ENCODE assay signal across 32 cellular contexts in the genomic region with DNA sequence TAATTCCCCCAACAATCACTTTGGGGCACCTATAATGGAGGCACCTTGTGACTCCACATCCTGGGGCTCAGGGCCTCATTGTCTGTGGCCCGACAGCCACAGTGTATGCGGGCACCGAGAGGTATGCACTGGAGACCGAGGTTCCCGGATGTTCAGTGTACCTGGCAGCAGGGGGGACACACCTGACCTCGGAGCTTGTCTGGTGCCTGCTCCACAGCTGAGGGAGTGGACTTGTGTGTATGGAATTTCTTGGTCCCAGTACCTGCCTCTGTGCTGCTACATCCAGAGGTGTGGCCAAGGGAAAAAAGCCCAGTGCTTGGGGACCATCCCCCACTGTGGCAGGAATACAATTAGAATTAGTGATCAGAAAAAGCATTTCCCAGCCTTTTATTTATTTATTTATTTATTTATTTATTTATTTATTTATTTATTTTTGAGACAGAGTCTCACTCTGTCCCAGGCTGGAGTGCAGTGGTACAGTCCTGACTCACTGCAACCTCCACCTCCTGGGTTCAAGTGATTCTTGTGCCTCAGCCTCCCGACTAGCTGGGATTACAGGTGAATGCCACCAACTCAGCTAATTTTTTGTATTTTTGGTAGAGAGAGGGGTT. TPM values are rescaled to one million over a fixed set of nuclear protein-coding genes. Genes with fewer than 3 reads are reported as not detected.
"Had no signal": no experiment of that assay in that cellular context is flagged by ENCODE, and none has a peak within 500 bp of the region (broad histone marks: within the 10 kb centered on the region; RNA-seq: fewer than 3 reads in every experiment).

No MANE protein-coding gene starts in this region.

- H2AFZ ChIP-seq: parathyroid adenoma had no signal

- H3K9ac ChIP-seq: parathyroid adenoma had no signal

- H3K4me3 ChIP-seq: breast epithelium, psoas muscle, sigmoid colon, upper lobe of left lung had no signal

- H3K4me1 ChIP-seq: breast epithelium, parathyroid adenoma, psoas muscle, sigmoid colon, upper lobe of left lung had no signal

- ATAC-seq: left cardiac atrium; left ventricle myocardium superior; naive thymus-derived CD4-positive, alpha-beta T cell; psoas muscle; stimulated activated memory B cell treated with anti-CD40 and anti-IgM and Interleukin-4, amounts not matched to agents 10 μg/mL and 1 μg/mL and 100 μg/mL, for 72 hours; stimulated activated naive CD8-positive, alpha-beta T cell treated with anti-CD3 and anti-CD28 coated beads, Interleukin-15, amount 100 ng/mL, for 72 hours had no signal

- H3K27ac ChIP-seq: breast epithelium, parathyroid adenoma, psoas muscle, sigmoid colon, upper lobe of left lung, VCaP had no signal

- DNase-seq: activated CD4-positive, alpha-beta memory T cell treated with anti-CD3 and anti-CD28 coated beads, Interleukin-2, amount 10 ng/mL, durations not matched to agents 7 days and 5 days; activated CD4-positive, alpha-beta T cell treated with anti-CD3 and anti-CD28 coated beads, Interleukin-2, amount 10 ng/mL, durations not matched to agents 7 days and 5 days; activated CD4-positive, CD25-positive, alpha-beta regulatory T cell treated with anti-CD3 and anti-CD28 coated beads, Interleukin-2, amount 50 U/mL, for 72 hours; activated CD8-positive, alpha-beta memory T cell treated with anti-CD3 and anti-CD28 coated beads, Interleukin-2, amount 50 U/mL, for 48 hours; activated gamma-delta T cell; activated naive CD4-positive, alpha-beta T cell treated with anti-CD3 and anti-CD28 coated beads, Interleukin-2, amount 10 ng/mL, durations not matched to agents 7 days and 5 days; activated T-cell treated with anti-CD3 and anti-CD28 coated beads, Interleukin-2, amount 50 U/mL, for 24 hours; amniotic stem cell; central memory CD4-positive, alpha-beta T cell; dermis blood vessel endothelial cell; effector CD4-positive, alpha-beta T cell; left cardiac atrium; left ventricle myocardium superior; mammary epithelial cell; midbrain; naive thymus-derived CD4-positive, alpha-beta T cell; occipital lobe; psoas muscle; sigmoid colon; small intestine; stimulated activated CD4-positive, alpha-beta T cell treated with anti-CD3 and anti-CD28 coated beads, Interleukin-1b, Interleukin-23, amount 100 ng/mL, for 48 hours; stimulated activated CD4-positive, alpha-beta T cell treated with anti-CD3 and anti-CD28 coated beads, Interleukin-4, amount 100 ng/mL, for 4 hours; stimulated activated CD8-positive, alpha-beta memory T cell treated with anti-CD3 and anti-CD28 coated beads, Interleukin-4, amount 100 ng/mL, for 48 hours; stimulated activated naive CD8-positive, alpha-beta T cell treated with anti-CD3 and anti-CD28 coated beads, Interleukin-15, amount 100 ng/mL, for 72 hours; substantia nigra; upper lobe of left lung had no signal

- H3K36me3 ChIP-seq: breast epithelium, sigmoid colon, upper lobe of left lung had no signal

- FAIRE-seq: frontal cortex, keratinocyte, small intestine had no signal

- H3K79me2 ChIP-seq: parathyroid adenoma had no signal

- H3K9me3 ChIP-seq: breast epithelium, psoas muscle, sigmoid colon, upper lobe of left lung had no signal

RNA-seq across cellular contexts. Expression of gene ISG20, which starts 26.5 kb away (rescaled TPM):
- total RNA-seq: frontal cortex, occipital lobe had no signal
